Comparison of ENCODE assay signal across 10 cellular contexts in the genomic region with DNA sequence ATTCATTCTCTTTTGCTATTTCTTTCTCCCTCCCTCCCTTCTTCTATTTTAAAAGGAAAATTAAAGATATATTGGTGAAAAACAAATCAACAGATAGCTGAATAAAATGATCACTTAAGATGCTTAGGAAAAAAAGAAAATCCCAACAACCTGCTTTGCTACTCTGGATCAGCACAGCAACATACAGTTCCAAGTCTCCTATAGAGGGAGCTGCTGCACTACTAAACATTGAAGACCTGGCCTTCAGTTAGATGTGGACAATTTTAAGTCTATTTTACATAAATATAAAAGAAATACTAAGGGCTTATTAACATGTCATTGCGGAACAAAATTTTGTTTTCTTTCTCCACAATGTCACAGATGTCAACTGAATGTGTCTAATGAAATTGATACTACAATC.
DNase-seq lines count a peak whose midpoint lies in the region; ATAC-seq and TF ChIP-seq lines count a peak whose summit lies in the region.
"Had no signal": no experiment of that assay in that cellular context is flagged by ENCODE, and none has a peak within 500 bp of the region (broad histone marks: within the 10 kb centered on the region; RNA-seq: fewer than 3 reads in every experiment).

No MANE protein-coding gene starts in this region.

- no peak for ATAC-seq in T-helper 17 cell
- no peak for ATAC-seq in omental fat pad (ENCODE audit: low FRiP score)
- ATAC-seq in HG03139 (IDR thresholded peaks at IDR 0.05; ENCODE audit: unreplicated experiment) = no peak

- H3K79me2 ChIP-seq in mammary epithelial cell (ENCODE audit: insufficient read depth, low read length) = no peaks in the 10 kb centered on the region
- no peaks in the 10 kb centered on the region for H3K79me2 ChIP-seq in mesendoderm (ENCODE audit: control insufficient read depth, insufficient read depth, low read length)

- no peaks in the 10 kb centered on the region for H3K4me1 Mint-ChIP-seq in T-helper 17 cell

- H3K18ac ChIP-seq in mesendoderm (ENCODE audit: low read length) = no peak overlapping the region

- CTCF ChIA-PET in mammary epithelial cell (lab: Charles Lee; ENCODE audit: low non-redundant PET) = interaction anchor here (0.8 kb wide), 1 partner anchor 827 kb away, joined by 10 read pairs; no protein-coding TSS in a partner anchor

- H3K27me3 Mint-ChIP-seq in T-helper 17 cell = no peaks in the 10 kb centered on the region

- H2AK5ac ChIP-seq in mesendoderm (ENCODE audit: low read length) = no peak overlapping the region

- DNase-seq in DMS53 (lab: John Stamatoyannopoulos, UW) (peak; percentile 80), NCI-H146 (lab: John Stamatoyannopoulos, UW) (peak; percentile 12), mammary epithelial cell (peak; percentile 3), mesendoderm (peak; percentile 40), T-helper 17 cell (no peak), omental fat pad (ENCODE audit: low spot score) (no peak), NCI-H774 (lab: John Stamatoyannopoulos, UW) (no peak)
- DNase-seq: cerebellar nuclear complex had no signal

- dilution Hi-C loops in mammary epithelial cell (cut with HindIII; ENCODE audit: low sequenced_read_pairs) = no loop called here

- BruUV-seq in mammary epithelial cell (replicated peaks; lab: Mats Ljungman, UMichigan) = no TSS peak

- no peaks in the 10 kb centered on the region for H3K9me3 ChIP-seq in mammary epithelial cell (replicated peaks; ENCODE audit: insufficient read depth, low read length)
- no peaks in the 10 kb centered on the region for H3K9me3 ChIP-seq in T-helper 17 cell (ENCODE audit: control insufficient read depth, low read length, poor library complexity, severe bottlenecking)

- H4K8ac ChIP-seq in mesendoderm (ENCODE audit: low read depth, low read length) = no peak overlapping the region

- intact Hi-C loops in mammary epithelial cell (cut with micrococcal nuclease) = no loop called here

- H4K5ac ChIP-seq in mesendoderm (ENCODE audit: low read length) = no peak overlapping the region

- H3K9ac ChIP-seq in mammary epithelial cell (ENCODE audit: insufficient read depth, low read length) = no peak overlapping the region
- no peak overlapping the region for H3K9ac ChIP-seq in mesendoderm (ENCODE audit: low read length)
- H3K9ac ChIP-seq: KMS-11 had no signal

- H3K27ac Mint-ChIP-seq in T-helper 17 cell = no peak overlapping the region

- TF ChIP-seq CTCF in mammary epithelial cell (conservative IDR thresholded peaks at IDR 0.05 in 1 of 2, IDR thresholded peaks at IDR 0.05 in 1 of 2; ENCODE audit: extremely low read depth in 1 of 2, insufficient read depth in 1 of 2, low read depth in 1 of 2, low read length in 2 of 2) (peak; percentile 47 to 60), omental fat pad (IDR thresholded peaks at IDR 0.05) (no peak)

- no peak overlapping the region for H3K23ac ChIP-seq in mesendoderm (ENCODE audit: low read length)

- in situ Hi-C loops in mammary epithelial cell (cut with MboI; ENCODE audit: low sequenced_read_pairs in 2 of 2) = no loop called here

- 0% methylated on average over 1 of the region's 1 CpG for WGBS in mammary epithelial cell (ENCODE audit: low coverage, missing lambda C conversion rate)
- WGBS in mesendoderm (ENCODE audit: extremely low coverage, insufficient coverage, low lambda C conversion rate) = no CpG with 5 or more reads among the region's 1 CpG

- no peak overlapping the region for H2BK15ac ChIP-seq in mesendoderm (replicated peaks; ENCODE audit: low read depth)

- no peaks in the 10 kb centered on the region for H3K4me1 ChIP-seq in mammary epithelial cell (ENCODE audit: insufficient read depth, low read length)
- H3K4me1 ChIP-seq in mesendoderm (ENCODE audit: control insufficient read depth, low read depth, low read length) = no peaks in the 10 kb centered on the region

- H3K4me3 ChIP-seq in mammary epithelial cell (replicated peaks in 1 of 3; ENCODE audit: insufficient read depth in 1 of 3, low read depth in 2 of 3, low read length in 3 of 3) = no peak overlapping the region
- no peak overlapping the region for H3K4me3 ChIP-seq in mesendoderm (ENCODE audit: low read length)

- H3K56ac ChIP-seq in mesendoderm (ENCODE audit: low read length) = no peak overlapping the region

- H3K4me2 ChIP-seq in mammary epithelial cell (ENCODE audit: insufficient read depth, low read depth, low read length) = no peak overlapping the region
- H3K4me2 ChIP-seq in mesendoderm (ENCODE audit: low read length) = no peak overlapping the region
- H3K4me2 ChIP-seq: KMS-11 had no signal

- no peak overlapping the region for H3K4ac ChIP-seq in mesendoderm (ENCODE audit: low read depth, low read length)

- no peaks in the 10 kb centered on the region for H3K36me3 Mint-ChIP-seq in T-helper 17 cell (ENCODE audit: low read depth)

- no peaks in the 10 kb centered on the region for H3K79me1 ChIP-seq in mesendoderm (ENCODE audit: low read length)

- H3K27me3 ChIP-seq in mammary epithelial cell (ENCODE audit: insufficient read depth, low read length) (no peaks in the 10 kb centered on the region), mesendoderm (ENCODE audit: insufficient read depth, low read length, poor library complexity) (no peaks in the 10 kb centered on the region)

- H3K27ac ChIP-seq in mammary epithelial cell (ENCODE audit: insufficient read depth, low read depth, low read length) = no peak overlapping the region
- H3K27ac ChIP-seq in mesendoderm (ENCODE audit: low read depth, low read length) = no peak overlapping the region
- H3K27ac ChIP-seq: KMS-11 had no signal

- no peak overlapping the region for H3K4me3 Mint-ChIP-seq in T-helper 17 cell

- no peak overlapping the region for H2BK5ac ChIP-seq in mesendoderm (ENCODE audit: low read length)

- H3K36me3 ChIP-seq in mammary epithelial cell (ENCODE audit: insufficient read depth, low read length) (no peaks in the 10 kb centered on the region), mesendoderm (ENCODE audit: control insufficient read depth, insufficient read depth, low read length) (no peaks in the 10 kb centered on the region)

- no peak overlapping the region for H2BK120ac ChIP-seq in mesendoderm (ENCODE audit: low read depth, low read length)

- no peaks in the 10 kb centered on the region for H4K20me1 ChIP-seq in mammary epithelial cell (ENCODE audit: insufficient read depth, low read length)

- H2AFZ ChIP-seq in mammary epithelial cell (ENCODE audit: low read depth, low read length) = no peak overlapping the region

Comparison
In these comparisons a context has a peak if more than half of its experiments do, and no peak if none do; other contexts are left out.
1. DNase-seq: peak in DMS53 (single experiment), NCI-H146 (single experiment), mammary epithelial cell (single experiment) and mesendoderm (single experiment); none in T-helper 17 cell (0 of 3), omental fat pad (single experiment) and NCI-H774 (single experiment).
2. CTCF ChIP-seq: peak in mammary epithelial cell (2 of 2); none in omental fat pad (0 of 3).